8 cellular contexts compared by ENCODE assay signal in the genomic region with DNA sequence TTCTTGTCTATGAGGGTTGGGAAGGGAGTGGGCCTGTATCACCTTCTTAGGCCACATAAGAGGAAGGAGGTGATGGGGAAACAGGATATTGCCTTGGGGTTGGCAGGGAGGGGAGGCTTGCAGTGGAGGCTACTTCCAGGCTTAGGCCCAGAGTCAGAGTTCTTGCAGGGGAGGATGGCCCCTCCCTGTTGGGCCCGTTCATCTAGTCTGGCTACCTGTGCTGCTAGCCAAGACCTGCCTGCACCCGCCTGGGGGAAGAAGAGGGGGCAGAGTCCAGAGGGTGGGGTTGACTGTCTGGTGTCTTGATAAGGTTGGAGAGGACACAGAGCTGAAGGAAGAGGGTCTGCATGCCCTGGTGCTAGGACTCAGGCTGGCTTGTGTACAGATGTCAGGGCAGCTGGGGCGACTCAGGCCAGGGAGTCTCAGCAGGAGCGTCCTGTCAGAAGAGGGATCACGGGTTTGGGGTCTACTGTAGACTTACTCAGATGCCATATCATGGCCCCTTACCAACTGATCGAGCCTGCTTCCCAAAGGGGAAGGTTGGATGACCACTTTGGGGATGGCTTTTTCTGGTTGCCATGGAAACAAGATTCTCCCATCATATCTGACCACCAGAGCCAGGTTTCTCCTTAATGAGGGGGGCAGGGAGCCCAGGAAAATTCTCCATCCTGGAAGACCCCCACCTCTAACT. TPM values are rescaled to one million over a fixed set of nuclear protein-coding genes. Genes with fewer than 3 reads are reported as not detected.
DNase-seq lines count a peak whose midpoint lies in the region; ATAC-seq, FAIRE-seq and TF ChIP-seq lines count a peak whose summit lies in the region.

No MANE protein-coding gene starts in this region.

- H3K9me3 Mint-ChIP-seq in activated CD4-positive, alpha-beta T cell treated with anti-CD3 and anti-CD28 coated beads for 36 hours (ENCODE audit: low read depth) = no peaks in the 10 kb centered on the region
- H3K9me3 Mint-ChIP-seq in activated T-helper 17 cell treated with anti-CD3 and anti-CD28 coated beads, Interleukin-2, amount 50 U/mL, for 72 hours = no peaks in the 10 kb centered on the region

- DNase-seq in activated CD4-positive, alpha-beta T cell treated with anti-CD3 and anti-CD28 coated beads for 36 hours = no peak
- no peak for DNase-seq in activated CD4-positive, alpha-beta T cell treated with anti-CD3 and anti-CD28 coated beads for 4 hours
- DNase-seq in kidney (peak; percentile 74), substantia nigra (lab: John Stamatoyannopoulos, UW) (peak in 1 of 49 donors; percentile 34), COLO668 (lab: John Stamatoyannopoulos, UW; ENCODE audit: unreplicated experiment) (no peak), DMS153 treated with DMSO at 0.1 percent for 48 hours (lab: John Stamatoyannopoulos, UW; ENCODE audit: unreplicated experiment) (no peak)
- DNase-seq in activated CD4-positive, alpha-beta T cell treated with anti-CD3 and anti-CD28 coated beads for 48 hours = no peak

- peaks cover 18% of the 10 kb centered on the region for H3K36me3 Mint-ChIP-seq in activated CD4-positive, alpha-beta T cell treated with anti-CD3 and anti-CD28 coated beads for 36 hours (ENCODE audit: low read depth)
- peaks cover 83% of the 10 kb centered on the region for H3K36me3 Mint-ChIP-seq in activated T-helper 17 cell treated with anti-CD3 and anti-CD28 coated beads, Interleukin-2, amount 50 U/mL, for 72 hours (ENCODE audit: low read depth)

- intact Hi-C loops in activated CD4-positive, alpha-beta T cell treated with anti-CD3 and anti-CD28 coated beads for 36 hours (cut with DNase I, micrococcal nuclease) = no loop called here
- intact Hi-C loops in kidney (cut with DNase I) = no loop called here

- peaks cover 50% of the 10 kb centered on the region for H3K4me1 Mint-ChIP-seq in activated CD4-positive, alpha-beta T cell treated with anti-CD3 and anti-CD28 coated beads for 36 hours
- peaks cover 39% of the 10 kb centered on the region for H3K4me1 Mint-ChIP-seq in activated T-helper 17 cell treated with anti-CD3 and anti-CD28 coated beads, Interleukin-2, amount 50 U/mL, for 72 hours

- H3K4me3 Mint-ChIP-seq in activated CD4-positive, alpha-beta T cell treated with anti-CD3 and anti-CD28 coated beads for 36 hours = peak overlapping the region; percentile 71
- H3K4me3 Mint-ChIP-seq in activated T-helper 17 cell treated with anti-CD3 and anti-CD28 coated beads, Interleukin-2, amount 50 U/mL, for 72 hours = peak overlapping the region; percentile 83

- no peaks in the 10 kb centered on the region for H3K27me3 Mint-ChIP-seq in activated CD4-positive, alpha-beta T cell treated with anti-CD3 and anti-CD28 coated beads for 36 hours
- H3K27me3 Mint-ChIP-seq in activated T-helper 17 cell treated with anti-CD3 and anti-CD28 coated beads, Interleukin-2, amount 50 U/mL, for 72 hours = no peaks in the 10 kb centered on the region

- no peaks in the 10 kb centered on the region for H3K9me3 ChIP-seq in kidney (ENCODE audit: control insufficient read depth in 1 of 2, low read length in 2 of 2)

- peaks cover 13 to 36% of the 10 kb centered on the region in 2 donors for H3K4me1 ChIP-seq in kidney (ENCODE audit: control insufficient read depth in 1 of 2, insufficient read depth in 1 of 2, low read depth in 1 of 2, low read length in 2 of 2)

- no peak for FAIRE-seq in kidney (lab: Jason Lieb, UNC)

- peak overlapping the region in 1 of 2 donors; percentile 39 for H3K4me3 ChIP-seq in kidney (ENCODE audit: low read length in 2 of 2)

- H3K36me3 ChIP-seq in kidney (ENCODE audit: control insufficient read depth in 1 of 2, insufficient read depth in 2 of 2, low read length in 2 of 2) = peaks cover 0 to 6% of the 10 kb centered on the region in 2 donors

- peak overlapping the region in 1 of 2 donors; percentile 60 for H3K9ac ChIP-seq in kidney (ENCODE audit: low read length in 2 of 2)

- peak overlapping the region; percentile 92 for H3K27ac Mint-ChIP-seq in activated CD4-positive, alpha-beta T cell treated with anti-CD3 and anti-CD28 coated beads for 36 hours
- H3K27ac Mint-ChIP-seq in activated T-helper 17 cell treated with anti-CD3 and anti-CD28 coated beads, Interleukin-2, amount 50 U/mL, for 72 hours = peak overlapping the region; percentile 79

- TF ChIP-seq CTCF in kidney (IDR thresholded peaks at IDR 0.05; ENCODE audit: borderline replicate concordance, extremely low read depth, insufficient read depth) = no peak

- ATAC-seq in activated CD4-positive, alpha-beta T cell treated with anti-CD3 and anti-CD28 coated beads for 36 hours = no peak
- ATAC-seq in activated T-helper 17 cell treated with anti-CD3 and anti-CD28 coated beads, Interleukin-2, amount 50 U/mL, for 72 hours (replicated peaks) = no peak

- POLR2A ChIA-PET in activated CD4-positive, alpha-beta T cell treated with anti-CD3 and anti-CD28 coated beads for 36 hours (lab: Charles Lee) = interaction anchor here (0.6 kb wide), 1 partner anchor 542 kb away, joined by 8 read pairs; no protein-coding TSS in a partner anchor

- CTCF ChIA-PET in activated CD4-positive, alpha-beta T cell treated with anti-CD3 and anti-CD28 coated beads for 36 hours (lab: Charles Lee) = no interaction called here

- H3K27ac ChIP-seq in kidney (ENCODE audit: low read depth in 2 of 2, low read length in 2 of 2) = peak overlapping the region; percentile 37 to 77
- peak overlapping the region; percentile 51 for H3K27ac ChIP-seq in substantia nigra (ENCODE audit: low read depth, low read length, poor library complexity, severe bottlenecking)

RNA-seq across cellular contexts. Expression of a gene that starts 5.3 kb away (rescaled TPM):
- total RNA-seq in activated CD4-positive, alpha-beta T cell treated with anti-CD3 and anti-CD28 coated beads for 36 hours = 10 to 100 TPM; 37.3 to 46.2 TPM
- 10 to 100 TPM; 33.7 to 93.3 TPM for total RNA-seq in activated T-helper 17 cell treated with anti-CD3 and anti-CD28 coated beads, Interleukin-2, amount 50 U/mL, for 72 hours
- total RNA-seq in kidney = 32.3 TPM
- polyA plus RNA-seq in kidney (ENCODE audit: insufficient read depth, low read depth, low replicate concordance) = 3.9 TPM

RNA-seq across cellular contexts. Expression of a gene that starts 15.5 kb away (rescaled TPM):
- 1 to 10 TPM; 3.5 to 5.6 TPM for total RNA-seq in activated CD4-positive, alpha-beta T cell treated with anti-CD3 and anti-CD28 coated beads for 36 hours
- 1 to 10 TPM; 1.6 to 3.2 TPM for total RNA-seq in activated T-helper 17 cell treated with anti-CD3 and anti-CD28 coated beads, Interleukin-2, amount 50 U/mL, for 72 hours
- 17.6 TPM for total RNA-seq in kidney
- 59.8 TPM for polyA plus RNA-seq in kidney (ENCODE audit: insufficient read depth, low read depth, low replicate concordance)

RNA-seq across cellular contexts. Expression of a gene that starts 18.0 kb away (rescaled TPM):
- total RNA-seq in activated CD4-positive, alpha-beta T cell treated with anti-CD3 and anti-CD28 coated beads for 36 hours = 10 to 100 TPM; 64.7 to 79.8 TPM
- total RNA-seq in activated T-helper 17 cell treated with anti-CD3 and anti-CD28 coated beads, Interleukin-2, amount 50 U/mL, for 72 hours = 100 to 1,000 TPM in 1 of 2 donors, 10 to 100 TPM in 1; 61.3 to 111 TPM
- total RNA-seq in kidney = 69.6 TPM
- 246 TPM for polyA plus RNA-seq in kidney (ENCODE audit: insufficient read depth, low read depth, low replicate concordance)

RNA-seq across cellular contexts. Expression of a gene that starts 18.5 kb away (rescaled TPM):
- total RNA-seq in activated CD4-positive, alpha-beta T cell treated with anti-CD3 and anti-CD28 coated beads for 36 hours = 10 to 100 TPM; 12.5 to 12.6 TPM
- total RNA-seq in activated T-helper 17 cell treated with anti-CD3 and anti-CD28 coated beads, Interleukin-2, amount 50 U/mL, for 72 hours = 10 to 100 TPM; 14.8 to 19.4 TPM
- 20.4 TPM for total RNA-seq in kidney
- 14.3 TPM for polyA plus RNA-seq in kidney (ENCODE audit: insufficient read depth, low read depth, low replicate concordance)

RNA-seq across cellular contexts. Expression of a gene that starts 49.2 kb away (rescaled TPM):
- total RNA-seq in activated CD4-positive, alpha-beta T cell treated with anti-CD3 and anti-CD28 coated beads for 36 hours = 100 to 1,000 TPM; 145 to 161 TPM
- total RNA-seq in activated T-helper 17 cell treated with anti-CD3 and anti-CD28 coated beads, Interleukin-2, amount 50 U/mL, for 72 hours = 100 to 1,000 TPM; 154 to 217 TPM
- 94.6 TPM for total RNA-seq in kidney
- 41.5 TPM for polyA plus RNA-seq in kidney (ENCODE audit: insufficient read depth, low read depth, low replicate concordance)
